15 cellular contexts compared by ENCODE assay signal in genomic region chr1:209086486-209087192, GRCh38.
DNase-seq lines count a peak whose midpoint lies in the region; ATAC-seq, FAIRE-seq and TF ChIP-seq lines count a peak whose summit lies in the region.
"Had no signal": no experiment of that assay in that cellular context is flagged by ENCODE, and none has a peak within 500 bp of the region (broad histone marks: within the 10 kb centered on the region; RNA-seq: fewer than 3 reads in every experiment).

No MANE protein-coding gene starts in this region.

- WGBS in mesendoderm (ENCODE audit: extremely low coverage, insufficient coverage, low lambda C conversion rate), result no CpG with 5 or more reads among the region's 6 CpGs

- H3K4me2 ChIP-seq in mesendoderm (ENCODE audit: low read length), result no peak overlapping the region
- H3K4me2 ChIP-seq: PC-9 had no signal

- no peaks in the 10 kb centered on the region for H3K27me3 ChIP-seq in mesendoderm (ENCODE audit: insufficient read depth, low read length, poor library complexity)
- H3K27me3 ChIP-seq: testis had no signal

- no peaks in the 10 kb centered on the region for H3K79me2 ChIP-seq in mesendoderm (ENCODE audit: control insufficient read depth, insufficient read depth, low read length)

- DNase-seq in GM13977 (ENCODE audit: low spot score) (peak; percentile 20), RCC 7860 (ENCODE audit: low spot score) (peak; percentile 74), Calu3 (no peak), mucosa of gallbladder (ENCODE audit: low spot score) (no peak), mesendoderm (no peak), cerebellar cortex (ENCODE audit: low spot score) (no peak)
- DNase-seq: activated naive CD4-positive, alpha-beta T cell treated with Interleukin-2 at 50 U/mL for 16 hours; NCI-H1092; PC-9; testis had no signal

- no peaks in the 10 kb centered on the region for H3K4me1 ChIP-seq in mesendoderm (ENCODE audit: control insufficient read depth, low read depth, low read length)
- H3K4me1 ChIP-seq: testis had no signal

- FAIRE-seq in RCC 7860 (lab: Jason Lieb, UNC), result peak; percentile 88
- FAIRE-seq: H54 had no signal

- BruUV-seq in Calu3 (replicated peaks; lab: Mats Ljungman, UMichigan), result no TSS peak

- H2BK120ac ChIP-seq in mesendoderm (ENCODE audit: low read depth, low read length), result no peak overlapping the region

- H3K27me3 Mint-ChIP-seq in Calu3 (ENCODE audit: unreplicated experiment), result no peaks in the 10 kb centered on the region

- H4K8ac ChIP-seq in mesendoderm (ENCODE audit: low read depth, low read length), result no peak overlapping the region

- in situ Hi-C loops in GM13977 (cut with MboI; ENCODE audit: low pct_unique_long_range_greater_than_20kb, low sequenced_read_pairs, unreplicated experiment), result no loop called here

- H2BK15ac ChIP-seq in mesendoderm (replicated peaks; ENCODE audit: low read depth), result no peak overlapping the region

- H3K23ac ChIP-seq in mesendoderm (ENCODE audit: low read length), result no peak overlapping the region

- H3K27ac ChIP-seq in mesendoderm (ENCODE audit: low read depth, low read length), result no peak overlapping the region
- H3K27ac ChIP-seq: PC-9, testis, VCaP had no signal

- no peak for TF ChIP-seq CTCF in GM13977 (IDR thresholded peaks at IDR 0.05; ENCODE audit: extremely low read depth, insufficient read depth, missing control alignments)
- TF ChIP-seq CTCF in Calu3 (IDR thresholded peaks at IDR 0.05; ENCODE audit: unreplicated experiment), result no peak

- H3K27ac Mint-ChIP-seq in Calu3 (ENCODE audit: unreplicated experiment), result no peak overlapping the region
- H3K27ac Mint-ChIP-seq: natural killer cell treated with Interleukin-12 subunit alpha and Interleukin-12 subunit beta and Interleukin-15 and Interleukin-18, amount 100 ng/mL, for 72 hours had no signal

- H3K36me3 ChIP-seq in mesendoderm (ENCODE audit: control insufficient read depth, insufficient read depth, low read length), result no peaks in the 10 kb centered on the region

- no peak overlapping the region for H3K56ac ChIP-seq in mesendoderm (ENCODE audit: low read length)

- H3K4ac ChIP-seq in mesendoderm (ENCODE audit: low read depth, low read length), result no peak overlapping the region

- no peak overlapping the region for H3K9ac ChIP-seq in mesendoderm (ENCODE audit: low read length)

- no peak overlapping the region for H2AK5ac ChIP-seq in mesendoderm (ENCODE audit: low read length)

- CTCF ChIA-PET in Calu3 (lab: Charles Lee), result no interaction called here

- H2BK5ac ChIP-seq in mesendoderm (ENCODE audit: low read length), result no peak overlapping the region

- H3K4me3 ChIP-seq in mesendoderm (ENCODE audit: low read length), result no peak overlapping the region
- H3K4me3 ChIP-seq: PC-9, testis had no signal

- intact Hi-C loops in Calu3 (cut with micrococcal nuclease; ENCODE audit: unreplicated experiment), result no loop called here

- H3K18ac ChIP-seq in mesendoderm (ENCODE audit: low read length), result no peak overlapping the region

- H3K9me3 Mint-ChIP-seq in Calu3 (ENCODE audit: low read depth, unreplicated experiment), result peaks cover 3% of the 10 kb centered on the region

- H3K4me3 Mint-ChIP-seq in Calu3 (ENCODE audit: low read depth, unreplicated experiment), result no peak overlapping the region
- H3K4me3 Mint-ChIP-seq: natural killer cell treated with Interleukin-12 subunit alpha and Interleukin-12 subunit beta and Interleukin-15 and Interleukin-18, amount 100 ng/mL, for 72 hours had no signal

- H3K79me1 ChIP-seq in mesendoderm (ENCODE audit: low read length), result no peaks in the 10 kb centered on the region

- no peak overlapping the region for H4K5ac ChIP-seq in mesendoderm (ENCODE audit: low read length)

- H3K36me3 Mint-ChIP-seq in Calu3 (ENCODE audit: insufficient read depth, unreplicated experiment), result no peaks in the 10 kb centered on the region
- H3K36me3 Mint-ChIP-seq: natural killer cell treated with Interleukin-12 subunit alpha and Interleukin-12 subunit beta and Interleukin-15 and Interleukin-18, amount 100 ng/mL, for 72 hours had no signal

- ATAC-seq in GM19468 (IDR thresholded peaks at IDR 0.05; ENCODE audit: extremely low read depth, unreplicated experiment) (peak; percentile 49), HG03025 (IDR thresholded peaks at IDR 0.05; ENCODE audit: low FRiP score, unreplicated experiment) (peak; percentile 88)
- ATAC-seq: natural killer cell treated with Interleukin-12 subunit alpha and Interleukin-12 subunit beta and Interleukin-15 and Interleukin-18, amount 100 ng/mL, for 72 hours had no signal

- no peaks in the 10 kb centered on the region for H3K4me1 Mint-ChIP-seq in Calu3 (ENCODE audit: low read depth, unreplicated experiment)

Comparison
In these comparisons a context has a peak if more than half of its experiments do, and no peak if none do; other contexts are left out.
1. DNase-seq: peak in GM13977 (single experiment) and RCC 7860 (single experiment); none in Calu3 (single experiment), mucosa of gallbladder (single experiment), mesendoderm (single experiment) and cerebellar cortex (single experiment).